In the genomic region with DNA sequence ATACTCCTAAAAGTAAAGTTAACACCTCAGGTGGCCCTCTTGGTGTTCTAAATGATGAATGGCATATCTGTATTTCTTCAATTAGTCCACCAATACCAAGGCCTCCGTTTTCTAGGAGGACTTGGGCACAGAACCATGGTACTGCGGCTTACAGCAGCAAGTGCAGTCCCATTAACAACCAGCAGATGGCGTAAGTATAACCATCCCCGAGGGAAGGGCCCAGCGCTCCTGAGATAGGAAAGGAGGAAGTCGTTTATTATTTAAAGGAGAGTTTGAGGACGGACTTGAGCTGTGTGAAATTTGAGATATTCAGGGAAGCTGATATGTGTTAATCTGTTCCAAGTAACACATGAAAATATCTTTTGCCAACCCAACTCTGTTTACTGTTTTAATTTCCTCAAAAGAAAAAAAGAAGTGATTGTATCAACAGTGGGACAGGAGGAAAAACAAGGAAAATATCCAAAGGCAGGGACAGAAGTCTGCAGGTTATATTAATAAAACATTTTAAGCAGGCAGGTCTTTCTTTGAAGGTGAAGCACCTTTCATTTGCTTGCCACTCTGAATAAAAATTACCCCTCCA, we compare ENCODE assay signal across 8 cellular contexts. TPM values are rescaled to one million over a fixed set of nuclear protein-coding genes. Genes with fewer than 3 reads are reported as not detected.
A peak's percentile ranks its signal among the peaks of the same experiment; 100 is the strongest.
DNase-seq lines count a peak whose midpoint lies in the region; ATAC-seq and TF ChIP-seq lines count a peak whose summit lies in the region.

No MANE protein-coding gene starts in this region.

- H3K27ac ChIP-seq in left lung = peak overlapping the region; percentile 37 to 87

- H3K27me3 Mint-ChIP-seq in HFFc6 (ENCODE audit: insufficient read depth) = no peaks in the 10 kb centered on the region; the same call in 1 of the 2 replicates

- H3K4me3 Mint-ChIP-seq in HFFc6 = no peak overlapping the region

- peak; percentile 97 for ATAC-seq in left lung
- no peak for ATAC-seq in GM19328 (IDR thresholded peaks at IDR 0.05; ENCODE audit: unreplicated experiment)

- H3K27ac Mint-ChIP-seq in HFFc6 = peak overlapping the region; percentile 63

- H3K4me3 ChIP-seq in left lung = no peak overlapping the region

- peaks cover 23% of the 10 kb centered on the region for H3K9me3 Mint-ChIP-seq in HFFc6

- H3K36me3 ChIP-seq in left lung = no peaks in the 10 kb centered on the region

- intact Hi-C loops in left lung (cut with DNase I) = no loop called here

- H3K4me1 Mint-ChIP-seq in HFFc6 (ENCODE audit: low read depth) = peaks cover 33% of the 10 kb centered on the region

- DNase-seq in CMK (ENCODE audit: low read depth) (peak; percentile 82), HFFc6 (peak; percentile 58), NCI-H446 treated with DMSO at 0.1 percent for 48 hours (lab: John Stamatoyannopoulos, UW) (peak; percentile 32), dedifferentiated amniotic fluid mesenchymal stem cell (ENCODE audit: extremely low spot score) (peak; percentile 65), left lung (peak; percentile 76 to 81)
- peak; percentile 52 for DNase-seq in activated CD4-positive, alpha-beta T cell treated with anti-CD3 and anti-CD28 coated beads for 24 hours (ENCODE audit: low read depth in 2 of 2)
- peak; percentile 9 to 39 (median 26) for DNase-seq in stimulated activated CD4-positive, alpha-beta T cell treated with anti-CD3 and anti-CD28 coated beads, TNF-alpha, amount 100 ng/mL, for 1 hour (ENCODE audit: low read depth in 3 of 3, low spot score in 1 of 3)

- H3K36me3 Mint-ChIP-seq in HFFc6 (ENCODE audit: low read depth) = peaks cover 35% of the 10 kb centered on the region

- peaks cover 6 to 45% of the 10 kb centered on the region in 2 donors for H3K4me1 ChIP-seq in left lung

- no peaks in the 10 kb centered on the region for H3K27me3 ChIP-seq in left lung

- H3K9me3 ChIP-seq in left lung = peaks cover 0 to 20% of the 10 kb centered on the region in 2 donors

- peak; percentile 98 for TF ChIP-seq CTCF in HFFc6 (IDR thresholded peaks at IDR 0.05)
- peak; percentile 94 to 97 for TF ChIP-seq CTCF in left lung (IDR thresholded peaks at IDR 0.05)

RNA-seq across cellular contexts. Expression of gene KCNJ15, which starts 37.7 kb away (rescaled TPM):
- total RNA-seq in HFFc6 (2021; fragmentation: NEBNext Ultra II Directional; extraction: Animal tissue kit (Norgen Biotek cat#: 25700)) = 1 to 10 TPM in 1 of 6 experiments, under 1 TPM in 5; 0.33 to 1.2 (median 0.50) TPM
- total RNA-seq in left lung = 100 to 1,000 TPM in 1 of 2 donors, 10 to 100 TPM in 1; 87.3 to 103 TPM

Comparison
In these comparisons a context has a peak if more than half of its experiments do, and no peak if none do; other contexts are left out.
1. DNase-seq: peak in every context shown above with its lines; median percentile 82 in CMK; 78 in left lung; 65 in dedifferentiated amniotic fluid mesenchymal stem cell; 58 in HFFc6; 52 in activated CD4-positive, alpha-beta T cell treated with anti-CD3 and anti-CD28 coated beads for 24 hours; 32 in NCI-H446 treated with DMSO at 0.1 percent for 48 hours; 26 in stimulated activated CD4-positive, alpha-beta T cell treated with anti-CD3 and anti-CD28 coated beads, TNF-alpha, amount 100 ng/mL, for 1 hour.
2. RNA of gene KCNJ15, which starts 37.7 kb away (total RNA-seq): 87.3 to 103 TPM in left lung; 0.33 to 1.2 TPM in HFFc6; every median in the first group is over 10 times any median in the second.